19 cellular contexts compared by ENCODE assay signal in the genomic region with DNA sequence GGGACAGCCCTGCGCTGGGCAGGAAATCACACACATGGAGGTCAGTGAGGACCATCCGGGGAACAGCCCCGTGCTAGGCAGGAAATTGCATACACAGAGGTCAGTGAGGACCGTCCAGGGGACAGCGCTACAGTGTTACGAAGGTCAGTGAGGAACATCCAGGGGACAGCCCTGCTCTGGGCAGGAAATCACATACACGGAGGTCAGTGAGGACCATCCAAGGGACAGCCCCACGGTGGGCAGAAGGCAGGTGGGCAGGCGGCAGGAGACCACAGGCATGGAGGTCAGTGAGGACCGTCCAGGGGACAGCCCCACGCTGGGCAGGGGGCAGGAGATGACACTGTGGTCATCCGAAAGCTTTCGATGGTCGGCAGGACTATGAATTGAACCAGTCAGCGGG.
DNase-seq lines count a peak whose midpoint lies in the region; ATAC-seq and TF ChIP-seq lines count a peak whose summit lies in the region.
"Had no signal": no experiment of that assay in that cellular context is flagged by ENCODE, and none has a peak within 500 bp of the region (broad histone marks: within the 10 kb centered on the region; RNA-seq: fewer than 3 reads in every experiment).

No MANE protein-coding gene starts in this region.

- H3K9me3 ChIP-seq in HCT116 (ENCODE audit: control insufficient read depth in 1 of 2, insufficient read depth in 1 of 2, low read depth in 1 of 2, low read length in 2 of 2) (peaks cover 0 to 9% of the 10 kb centered on the region in 2 experiments; a peak in 1 of 4 replicates), neuronal stem cell (replicated peaks in 1 of 2; ENCODE audit: control insufficient read depth in 2 of 2, insufficient read depth in 1 of 2, low read depth in 1 of 2, low read length in 2 of 2) (peaks cover 6 to 14% of the 10 kb centered on the region in 2 donors), T-helper 17 cell (ENCODE audit: control insufficient read depth, low read length, poor library complexity, severe bottlenecking) (no peaks in the 10 kb centered on the region)
- H3K9me3 ChIP-seq: MG63 had no signal

- H3K23ac ChIP-seq in neuronal stem cell (ENCODE audit: low read depth, low read length, poor library complexity), result peak overlapping the region; percentile 32

- TF ChIP-seq CTCF in HCT116 (IDR thresholded peaks at IDR 0.05 in 2 of 3, conservative IDR thresholded peaks at IDR 0.05 in 1 of 3; ENCODE audit: borderline replicate concordance in 1 of 3, insufficient read depth in 1 of 3, low read depth in 2 of 3, low read length in 2 of 3) (no peak), chondrocyte (IDR thresholded peaks at IDR 0.05) (no peak)

- no peak overlapping the region for H4K8ac ChIP-seq in neuronal stem cell (ENCODE audit: low read depth, low read length)

- no peak for TF ChIP-seq RAD21 in HCT116 (IDR thresholded peaks at IDR 0.05; ENCODE audit: low read depth)

- H3K27ac Mint-ChIP-seq in chondrocyte (ENCODE audit: unreplicated experiment), result no peak overlapping the region
- H3K27ac Mint-ChIP-seq in T-helper 17 cell, result no peak overlapping the region
- H3K27ac Mint-ChIP-seq: B cell; CD8-positive, alpha-beta T cell had no signal

- peak; percentile 27 for ATAC-seq in HCT116
- ATAC-seq in left lobe of liver, result peak; percentile 34
- no peak for ATAC-seq in T-helper 17 cell
- no peak for ATAC-seq in HG03175 (IDR thresholded peaks at IDR 0.05; ENCODE audit: unreplicated experiment)
- ATAC-seq: CD8-positive, alpha-beta T cell had no signal

- H3K9me3 Mint-ChIP-seq in chondrocyte (ENCODE audit: low read depth), result peaks cover 50% of the 10 kb centered on the region

- H3K79me1 ChIP-seq in neuronal stem cell (ENCODE audit: low read depth, low read length), result no peaks in the 10 kb centered on the region

- peaks cover 4% of the 10 kb centered on the region for H3K27me3 Mint-ChIP-seq in chondrocyte (ENCODE audit: low read depth)
- peaks cover 4% of the 10 kb centered on the region for H3K27me3 Mint-ChIP-seq in T-helper 17 cell

- H3K27me3 ChIP-seq in HCT116 (ENCODE audit: insufficient read depth, low read length), result no peaks in the 10 kb centered on the region
- H3K27me3 ChIP-seq in neuronal stem cell (ENCODE audit: control insufficient read depth in 3 of 3, insufficient read depth in 3 of 3, low read depth in 1 of 3, low read length in 3 of 3), result peaks cover 0 to 5% (median 2%) of the 10 kb centered on the region in 3 experiments
- H3K27me3 ChIP-seq: MG63 had no signal

- intact Hi-C loops in HCT116 (cut with micrococcal nuclease), result no loop called here

- H3K27ac ChIP-seq in HCT116 (ENCODE audit: low read depth, low read length) (peak overlapping the region; percentile 38), neuronal stem cell (replicated peaks; ENCODE audit: low read length) (no peak overlapping the region)
- H3K27ac ChIP-seq: C4-2B had no signal

- H3K36me3 ChIP-seq in HCT116 (ENCODE audit: control insufficient read depth in 1 of 2, insufficient read depth in 2 of 2, low read length in 2 of 2), result no peaks in the 10 kb centered on the region
- H3K36me3 ChIP-seq in neuronal stem cell (replicated peaks in 1 of 2; ENCODE audit: control insufficient read depth in 2 of 2, insufficient read depth in 2 of 2, low read length in 2 of 2), result no peaks in the 10 kb centered on the region
- H3K36me3 ChIP-seq: MG63 had no signal

- H3K4me1 Mint-ChIP-seq in chondrocyte (ENCODE audit: low read depth) (no peaks in the 10 kb centered on the region), T-helper 17 cell (no peaks in the 10 kb centered on the region)
- H3K4me1 Mint-ChIP-seq: B cell had no signal

- H2BK15ac ChIP-seq in neuronal stem cell (ENCODE audit: low read length), result no peak overlapping the region

- H3K9ac ChIP-seq in HCT116 (ENCODE audit: low read length) (peak overlapping the region; percentile 33), neuronal stem cell (ENCODE audit: low read depth, low read length, poor library complexity) (no peak overlapping the region)

- no peaks in the 10 kb centered on the region for H4K20me1 ChIP-seq in HCT116 (ENCODE audit: insufficient read depth)

- H3K4me2 ChIP-seq in HCT116 (ENCODE audit: low read length) (peak overlapping the region; percentile 81), neuronal stem cell (ENCODE audit: insufficient read depth, low read length, poor library complexity, severe bottlenecking) (no peak overlapping the region)

- no peaks in the 10 kb centered on the region for H3K9me2 ChIP-seq in HCT116 (ENCODE audit: insufficient read depth)

- no TSS peak for BruUV-seq in HCT116 (replicated peaks; lab: Mats Ljungman, UMichigan)

- H2AFZ ChIP-seq in HCT116 (ENCODE audit: low read depth, low read length, poor library complexity, severe bottlenecking) (no peak overlapping the region), neuronal stem cell (ENCODE audit: low read length) (no peak overlapping the region)

- DNase-seq in HCT116 (ENCODE audit: low read depth, low spot score), result no peak
- peak; percentile 77 for DNase-seq in chondrocyte (ENCODE audit: low spot score)
- DNase-seq in left lobe of liver (ENCODE audit: low spot score), result no peak
- DNase-seq in neuronal stem cell (ENCODE audit: low spot score), result no peak
- DNase-seq in foreskin melanocyte, result no peak
- no peak for DNase-seq in T-helper 17 cell
- no peak for DNase-seq in cerebellar cortex (ENCODE audit: low spot score)
- DNase-seq: CD8-positive, alpha-beta T cell; DMS 273 treated with DMSO at 0.1 percent for 48 hours; GF-D8; KG1; NCI-H1105 treated with DMSO at 0.1 percent for 48 hours; NCI-H146; NCI-H1930; NCI-H446 treated with DMSO at 0.1 percent for 48 hours had no signal

- peak overlapping the region; percentile 22 for H3K18ac ChIP-seq in neuronal stem cell (ENCODE audit: low read length)

- H2AK5ac ChIP-seq in neuronal stem cell (ENCODE audit: low read depth, low read length), result peak overlapping the region; percentile 4

- no peaks in the 10 kb centered on the region for H3K79me2 ChIP-seq in HCT116 (ENCODE audit: insufficient read depth, low read length)

- H3K4ac ChIP-seq in neuronal stem cell (ENCODE audit: low read length), result no peak overlapping the region

- POLR2A ChIA-PET in HCT116 (lab: Charles Lee), result no interaction called here

- H4K91ac ChIP-seq in neuronal stem cell (ENCODE audit: low read depth, low read length, poor library complexity), result no peak overlapping the region

- no peak overlapping the region for H3K4me3 Mint-ChIP-seq in chondrocyte (ENCODE audit: unreplicated experiment)
- H3K4me3 Mint-ChIP-seq in T-helper 17 cell, result no peak overlapping the region
- H3K4me3 Mint-ChIP-seq: B cell; CD8-positive, alpha-beta T cell had no signal

- CTCF ChIA-PET in HCT116 (lab: Charles Lee), result no interaction called here

- no peak overlapping the region for H2BK5ac ChIP-seq in neuronal stem cell (ENCODE audit: low read length)

- peak overlapping the region; percentile 61 for H2BK12ac ChIP-seq in neuronal stem cell (ENCODE audit: low read length)

- no peak for TF ChIP-seq POLR2A in HCT116 (IDR thresholded peaks at IDR 0.05; ENCODE audit: borderline replicate concordance, extremely low read depth, insufficient read depth, insufficient read length)

- H2BK120ac ChIP-seq in neuronal stem cell (ENCODE audit: low read depth, low read length), result no peak overlapping the region

- H3K36me3 Mint-ChIP-seq in chondrocyte (ENCODE audit: low read depth) (peaks cover 2% of the 10 kb centered on the region), T-helper 17 cell (ENCODE audit: low read depth) (no peaks in the 10 kb centered on the region)
- H3K36me3 Mint-ChIP-seq: CD8-positive, alpha-beta T cell had no signal

- WGBS in neuronal stem cell (ENCODE audit: extremely low coverage in 2 of 2, insufficient read length in 2 of 2, insufficient replicate concordance in 1 of 2), 2 donors, result no CpG with 5 or more reads among the region's 15 CpGs

- RAD21 ChIA-PET in HCT116 (lab: Charles Lee; ENCODE audit: low non-redundant PET in 1 of 2, low total read pairs in 2 of 2, uncharacterized antibody in 2 of 2, unreplicated experiment in 2 of 2), result no interaction called here

- H3K14ac ChIP-seq in neuronal stem cell (ENCODE audit: low read length), result no peak overlapping the region

- H3K4me1 ChIP-seq in HCT116 (ENCODE audit: control insufficient read depth in 1 of 2, insufficient read depth in 2 of 2, low read length in 2 of 2) (peaks cover 6 to 20% of the 10 kb centered on the region in 2 experiments), neuronal stem cell (ENCODE audit: control insufficient read depth in 2 of 2, insufficient read depth in 1 of 2, low read depth in 1 of 2, low read length in 2 of 2) (no peaks in the 10 kb centered on the region)

- H3K4me3 ChIP-seq in HCT116 (replicated peaks in 1 of 2; ENCODE audit: low read depth in 1 of 2, low read length in 2 of 2) (peak overlapping the region; percentile 31 to 43), neuronal stem cell (ENCODE audit: low read length in 2 of 2) (no peak overlapping the region)
- H3K4me3 ChIP-seq: MG63 had no signal

TF ChIP-seq in HCT116, 20 proteins besides CTCF, POLR2A, EP300 and RAD21 (continues in another document):
- no peak for TF ChIP-seq TCF7L2 (IDR thresholded peaks at IDR 0.05; ENCODE audit: borderline replicate concordance, extremely low read depth, insufficient read depth, insufficient read length)
- TF ChIP-seq JUND (IDR thresholded peaks at IDR 0.05), result no peak
- TF ChIP-seq ZNF274 (IDR thresholded peaks at IDR 0.05; ENCODE audit: low read depth, low read length), result no peak
- no peak for TF ChIP-seq CBX3 (IDR thresholded peaks at IDR 0.05; ENCODE audit: low read depth)
- TF ChIP-seq POLR2AphosphoS5 (IDR thresholded peaks at IDR 0.05; ENCODE audit: low read depth, low read length), result no peak
- TF ChIP-seq EZH2 (IDR thresholded peaks at IDR 0.05), result no peak
- TF ChIP-seq, protein P1, sequence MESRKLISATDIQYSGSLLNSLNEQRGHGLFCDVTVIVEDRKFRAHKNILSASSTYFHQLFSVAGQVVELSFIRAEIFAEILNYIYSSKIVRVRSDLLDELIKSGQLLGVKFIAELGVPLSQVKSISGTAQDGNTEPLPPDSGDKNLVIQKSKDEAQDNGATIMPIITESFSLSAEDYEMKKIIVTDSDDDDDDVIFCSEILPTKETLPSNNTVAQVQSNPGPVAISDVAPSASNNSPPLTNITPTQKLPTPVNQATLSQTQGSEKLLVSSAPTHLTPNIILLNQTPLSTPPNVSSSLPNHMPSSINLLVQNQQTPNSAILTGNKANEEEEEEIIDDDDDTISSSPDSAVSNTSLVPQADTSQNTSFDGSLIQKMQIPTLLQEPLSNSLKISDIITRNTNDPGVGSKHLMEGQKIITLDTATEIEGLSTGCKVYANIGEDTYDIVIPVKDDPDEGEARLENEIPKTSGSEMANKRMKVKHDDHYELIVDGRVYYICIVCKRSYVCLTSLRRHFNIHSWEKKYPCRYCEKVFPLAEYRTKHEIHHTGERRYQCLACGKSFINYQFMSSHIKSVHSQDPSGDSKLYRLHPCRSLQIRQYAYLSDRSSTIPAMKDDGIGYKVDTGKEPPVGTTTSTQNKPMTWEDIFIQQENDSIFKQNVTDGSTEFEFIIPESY (IDR thresholded peaks at IDR 0.05; ENCODE audit: extremely low read depth, insufficient replicate concordance, low read length), result no peak
- no peak for TF ChIP-seq SRF (IDR thresholded peaks at IDR 0.05; ENCODE audit: low read depth)

Comparison
In these comparisons a context has a peak if more than half of its experiments do, and no peak if none do; other contexts are left out.
1. ATAC-seq: peak in HCT116 (single experiment) and left lobe of liver (single experiment); none in T-helper 17 cell (single experiment) and HG03175 (single experiment).
2. H3K4me3 ChIP-seq: peak in HCT116 (2 of 2); none in neuronal stem cell (0 of 2).